ENCODE assay signal across 8 cellular contexts in genomic region chr11:58905141-58905715, GRCh38. TPM values are rescaled to one million over a fixed set of nuclear protein-coding genes. Genes with fewer than 3 reads are reported as not detected.
A peak's percentile ranks its signal among the peaks of the same experiment; 100 is the strongest.
DNase-seq lines count a peak whose midpoint lies in the region; ATAC-seq lines count a peak whose summit lies in the region.

No MANE protein-coding gene starts in this region.

- H3K9ac ChIP-seq in rectal smooth muscle tissue (ENCODE audit: low read length): no peak overlapping the region

- H3K4me3 ChIP-seq in rectal smooth muscle tissue (ENCODE audit: low read length): peak overlapping the region; percentile 43

- ATAC-seq in Right ventricle myocardium superior (ENCODE audit: poor library complexity): peak; percentile 66
- no peak for ATAC-seq in GM21528 (IDR thresholded peaks at IDR 0.05; ENCODE audit: low FRiP score, unreplicated experiment)
- ATAC-seq in GM18517 (IDR thresholded peaks at IDR 0.05; ENCODE audit: unreplicated experiment): no peak

- no peaks in the 10 kb centered on the region for H3K4me1 ChIP-seq in rectal smooth muscle tissue (ENCODE audit: control insufficient read depth, insufficient read depth, low read length)

- peaks cover 1% of the 10 kb centered on the region for H3K27me3 ChIP-seq in rectal smooth muscle tissue (ENCODE audit: control insufficient read depth, insufficient read depth, low read length)

- intact Hi-C loops in Right ventricle myocardium superior (cut with DNase I): no loop called here

- DNase-seq in ELF-1 (ENCODE audit: low read depth, low spot score): peak; percentile 41
- peak; percentile 81 for DNase-seq in SK-N-DZ (ENCODE audit: low spot score)
- peak; percentile 48 for DNase-seq in Right ventricle myocardium superior
- DNase-seq in stimulated activated naive CD4-positive, alpha-beta T cell (lab: John Stamatoyannopoulos, UW): no peak
- DNase-seq in HuH-7.5 (ENCODE audit: low spot score): no peak

- H3K27ac ChIP-seq in rectal smooth muscle tissue (ENCODE audit: low read depth, low read length): no peak overlapping the region

- H3K36me3 ChIP-seq in rectal smooth muscle tissue (ENCODE audit: control insufficient read depth, insufficient read depth, low read length): no peaks in the 10 kb centered on the region

RNA-seq across cellular contexts. Expression of gene GLYATL1, which starts 34.1 kb away (rescaled TPM):
- polyA plus RNA-seq in SK-N-DZ (2014; cell fraction: cytosol; rRNA removed): 0.67 and 0.95 TPM in 2 replicates
- 0.92 and 2.3 TPM in 2 replicates for polyA plus RNA-seq in SK-N-DZ (2014; cell fraction: nucleus; rRNA removed)
- not detected for total RNA-seq in Right ventricle myocardium superior

Comparison
In these comparisons a context has a peak if more than half of its experiments do, and no peak if none do; other contexts are left out.
1. DNase-seq: peak in ELF-1 (single experiment), SK-N-DZ (single experiment) and Right ventricle myocardium superior (single experiment); none in stimulated activated naive CD4-positive, alpha-beta T cell (0 of 6) and HuH-7.5 (single experiment).